In genomic region chr22:17443413-17444203, GRCh38 we compare ENCODE assay signal across 1 cellular context.
TF ChIP-seq lines count a peak whose summit lies in the region.

No MANE protein-coding gene starts in this region.

TF ChIP-seq in H1, 55 proteins besides CTCF, POLR2A, EP300 and RAD21:
- no peak for TF ChIP-seq MAFK (IDR thresholded peaks at IDR 0.05; ENCODE audit: low read depth, low read length)
- no peak for TF ChIP-seq KDM1A (IDR thresholded peaks at IDR 0.05; ENCODE audit: borderline replicate concordance, low read length)
- no peak for TF ChIP-seq TAF7 (optimal IDR thresholded peaks at IDR 0.05; ENCODE audit: borderline replicate concordance, low read depth, low read length)
- no peak for TF ChIP-seq USF2 (IDR thresholded peaks at IDR 0.05; ENCODE audit: low read length)
- no peak for TF ChIP-seq TEAD4 (IDR thresholded peaks at IDR 0.05; ENCODE audit: low read depth, low read length)
- no peak for TF ChIP-seq PHF8 (conservative IDR thresholded peaks at IDR 0.05; ENCODE audit: low read depth, low read length)
- TF ChIP-seq CEBPB (IDR thresholded peaks at IDR 0.05; ENCODE audit: low read depth, low read length) = no peak
- TF ChIP-seq POLR2AphosphoS5 (IDR thresholded peaks at IDR 0.05; ENCODE audit: low read depth, low read length) = no peak
- no peak for TF ChIP-seq TAF1 (IDR thresholded peaks at IDR 0.05; ENCODE audit: low read depth, low read length)
- no peak for TF ChIP-seq NRF1 (IDR thresholded peaks at IDR 0.05; ENCODE audit: low read depth, low read length)
- TF ChIP-seq CBX5 (IDR thresholded peaks at IDR 0.05; ENCODE audit: low read depth, low read length) = no peak
- no peak for TF ChIP-seq HDAC2 (IDR thresholded peaks at IDR 0.05; ENCODE audit: borderline replicate concordance in 1 of 2, low read depth in 2 of 2, low read length in 2 of 2)
